Comparison of ENCODE assay signal across 2 cellular contexts in genomic region chr11:702731-703461, GRCh38.
TF ChIP-seq lines count a peak whose summit lies in the region.

No MANE protein-coding gene starts in this region.

TF ChIP-seq in IMR-90, 13 proteins besides CTCF, POLR2A, EP300 and RAD21:
- TF ChIP-seq BHLHE40 (IDR thresholded peaks at IDR 0.05; ENCODE audit: low read depth, low read length) (no peak), NFE2L2 (IDR thresholded peaks at IDR 0.05; ENCODE audit: low read depth, low read length) (no peak), MXI1 (IDR thresholded peaks at IDR 0.05; ENCODE audit: borderline replicate concordance, low read depth, low read length) (no peak), RCOR1 (IDR thresholded peaks at IDR 0.05; ENCODE audit: insufficient replicate concordance, low read length) (no peak), SMC3 (IDR thresholded peaks at IDR 0.05; ENCODE audit: low read depth, low read length) (no peak), MAZ (IDR thresholded peaks at IDR 0.05; ENCODE audit: borderline replicate concordance, low read depth, low read length) (no peak)
TF ChIP-seq in IMR-90: peak in this region for 0.

TF ChIP-seq in K562, 482 proteins besides CTCF, POLR2A, EP300 and RAD21:
- TF ChIP-seq RBFOX2 (IDR thresholded peaks at IDR 0.05; ENCODE audit: low read depth, low read length): 0 out of 2 replicates have a peak, but pooled peaks have one; percentile 33
- TF ChIP-seq POLR2G (IDR thresholded peaks at IDR 0.05; ENCODE audit: low read depth, low read length): 0 out of 2 replicates have a peak, but pooled peaks have one; percentile 30
- no peak for TF ChIP-seq TRIM24 (IDR thresholded peaks at IDR 0.05)
- TF ChIP-seq ELK3 (CRISPR knock-in tag; IDR thresholded peaks at IDR 0.05): no peak
